Comparison of ENCODE assay signal across 14 cellular contexts in the genomic region with DNA sequence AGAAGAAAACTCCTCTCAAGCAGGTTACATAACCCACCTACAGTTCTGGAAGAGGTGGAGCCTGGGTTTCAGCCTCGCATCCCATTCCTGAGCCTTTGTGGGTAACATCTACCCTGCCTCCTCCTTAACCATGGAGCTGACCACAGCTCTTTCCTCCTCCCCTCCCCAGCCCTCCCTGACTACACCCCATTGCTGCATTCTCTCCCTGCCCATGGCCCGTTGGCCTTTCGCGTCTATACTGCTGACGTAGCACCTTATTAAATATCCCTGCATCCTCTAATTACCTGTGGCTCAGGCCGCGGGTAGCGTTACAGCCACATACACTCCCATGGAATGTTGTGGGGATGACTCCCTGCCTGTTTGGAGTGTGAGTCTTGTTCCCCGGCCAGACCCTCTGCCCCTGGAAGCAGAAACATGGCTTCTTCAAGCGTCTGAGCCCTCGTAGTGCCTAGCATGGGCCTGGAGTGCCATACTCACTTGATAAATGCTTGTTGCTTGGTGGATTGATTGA.
DNase-seq lines count a peak whose midpoint lies in the region; ATAC-seq, FAIRE-seq and TF ChIP-seq lines count a peak whose summit lies in the region.
"Had no signal": no experiment of that assay in that cellular context is flagged by ENCODE, and none has a peak within 500 bp of the region (broad histone marks: within the 10 kb centered on the region; RNA-seq: fewer than 3 reads in every experiment).

No MANE protein-coding gene starts in this region.

- H3K9me3 ChIP-seq in stomach: no peaks in the 10 kb centered on the region
- H3K9me3 ChIP-seq in BE2C: no peaks in the 10 kb centered on the region
- no peaks in the 10 kb centered on the region for H3K9me3 ChIP-seq in left lung
- H3K9me3 ChIP-seq: gastroesophageal sphincter had no signal

- H3K4me1 ChIP-seq in stomach (peaks cover 19 to 47% (median 29%) of the 10 kb centered on the region in 4 donors), BE2C (no peaks in the 10 kb centered on the region), left lung (peaks cover 14 to 20% of the 10 kb centered on the region in 2 donors)
- H3K4me1 ChIP-seq: gastroesophageal sphincter had no signal

- DNase-seq in H54 (ENCODE audit: insufficient read length, low spot score): peak; percentile 20
- peak; percentile 93 for DNase-seq in SW480 (ENCODE audit: low spot score)
- DNase-seq in fibroblast of peridontal ligament (ENCODE audit: extremely low read depth): peak; percentile 76
- no peak for DNase-seq in stomach
- no peak for DNase-seq in NCI-H526 treated with DMSO at 0.1 percent for 48 hours (lab: John Stamatoyannopoulos, UW)
- DNase-seq in BE2C: no peak
- no peak for DNase-seq in left lung
- DNase-seq: activated CD4-positive, CD25-positive, alpha-beta regulatory T cell treated with anti-CD3 and anti-CD28 coated beads, Interleukin-2, amount 50 U/mL, for 72 hours; cerebellar nuclear complex; NCI-H2227 treated with DMSO at 0.1 percent for 48 hours; Right ventricle myocardium superior had no signal

- no peak overlapping the region for H3K4me3 ChIP-seq in stomach
- H3K4me3 ChIP-seq in BE2C (ENCODE audit: low read depth, low read length): no peak overlapping the region
- no peak overlapping the region for H3K4me3 ChIP-seq in left lung
- H3K4me3 ChIP-seq: gastroesophageal sphincter, lung had no signal

- ATAC-seq in HG03342 (IDR thresholded peaks at IDR 0.05; ENCODE audit: unreplicated experiment): no peak
- no peak for ATAC-seq in left lung
- ATAC-seq: gastroesophageal sphincter had no signal

- H3K36me3 ChIP-seq in stomach: no peaks in the 10 kb centered on the region
- H3K36me3 ChIP-seq in BE2C: no peaks in the 10 kb centered on the region
- no peaks in the 10 kb centered on the region for H3K36me3 ChIP-seq in left lung
- H3K36me3 ChIP-seq: gastroesophageal sphincter had no signal

- 78 to 90% (median 81%) methylated on average over 10 to 11 of the region's 11 CpGs for WGBS in stomach, 5 donors

- FAIRE-seq in H54 (lab: Jason Lieb, UNC): no peak

- TF ChIP-seq CTCF in stomach (IDR thresholded peaks at IDR 0.05): no peak
- TF ChIP-seq CTCF in BE2C (IDR thresholded peaks at IDR 0.05; ENCODE audit: low read depth, low read length): no peak
- no peak for TF ChIP-seq CTCF in left lung (IDR thresholded peaks at IDR 0.05)

- no peak for TF ChIP-seq EP300 in stomach (IDR thresholded peaks at IDR 0.05)

- TF ChIP-seq POLR2A in H54 (IDR thresholded peaks at IDR 0.05; ENCODE audit: low read depth, low read length): no peak
- TF ChIP-seq POLR2A in stomach (IDR thresholded peaks at IDR 0.05): no peak

- peak overlapping the region in 4 of 5 donors; percentile 2 to 73 (median 58) for H3K27ac ChIP-seq in stomach
- peak overlapping the region in 1 of 2 donors; percentile 34 for H3K27ac ChIP-seq in left lung
- H3K27ac ChIP-seq: gastroesophageal sphincter had no signal

- H3K27me3 ChIP-seq in stomach: no peaks in the 10 kb centered on the region
- peaks cover 5% of the 10 kb centered on the region for H3K27me3 ChIP-seq in BE2C
- no peaks in the 10 kb centered on the region for H3K27me3 ChIP-seq in left lung

- intact Hi-C loops in stomach (cut with DNase I; ENCODE audit: low total_unique reads) (no loop called here), left lung (cut with DNase I) (no loop called here)

Comparison
In these comparisons a context has a peak if more than half of its experiments do, and no peak if none do; other contexts are left out.
1. DNase-seq: peak in H54 (single experiment), SW480 (single experiment) and fibroblast of peridontal ligament (single experiment); none in stomach (single experiment), NCI-H526 treated with DMSO at 0.1 percent for 48 hours (single experiment), BE2C (single experiment) and left lung (0 of 2).